ENCODE assay signal across 3 cellular contexts in the genomic region with DNA sequence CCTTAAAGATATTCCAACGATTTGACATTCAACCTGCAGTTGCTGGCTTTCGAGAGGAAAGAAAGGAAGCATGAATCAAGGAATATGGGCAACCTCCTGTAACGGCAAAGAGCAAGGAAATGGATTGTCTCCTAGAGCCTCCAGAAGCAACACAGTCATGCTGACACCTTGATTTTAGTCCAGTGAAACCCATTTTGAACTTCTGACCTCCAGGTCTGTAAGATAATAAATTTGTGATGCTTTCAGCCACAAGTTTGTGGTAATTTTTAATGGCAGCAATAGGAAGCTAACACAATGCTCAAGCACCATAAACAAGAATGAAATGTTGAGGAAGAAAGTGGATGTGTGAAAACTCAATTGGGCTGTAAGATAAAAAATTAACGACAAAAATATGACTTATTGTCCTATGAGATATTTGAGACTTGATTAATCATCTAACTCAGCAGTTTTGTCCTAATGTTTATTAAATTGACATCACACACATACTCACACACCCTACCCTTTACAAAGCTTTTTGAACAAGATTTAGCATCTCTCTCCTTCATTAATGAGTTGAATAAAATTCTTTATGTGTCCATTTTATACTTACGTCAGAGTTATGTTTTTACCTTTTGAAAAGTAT.
TF ChIP-seq lines count a peak whose summit lies in the region.

No MANE protein-coding gene starts in this region.

TF ChIP-seq in SK-N-SH, 30 proteins besides CTCF, POLR2A, EP300 and RAD21:
- TF ChIP-seq, protein P1, sequence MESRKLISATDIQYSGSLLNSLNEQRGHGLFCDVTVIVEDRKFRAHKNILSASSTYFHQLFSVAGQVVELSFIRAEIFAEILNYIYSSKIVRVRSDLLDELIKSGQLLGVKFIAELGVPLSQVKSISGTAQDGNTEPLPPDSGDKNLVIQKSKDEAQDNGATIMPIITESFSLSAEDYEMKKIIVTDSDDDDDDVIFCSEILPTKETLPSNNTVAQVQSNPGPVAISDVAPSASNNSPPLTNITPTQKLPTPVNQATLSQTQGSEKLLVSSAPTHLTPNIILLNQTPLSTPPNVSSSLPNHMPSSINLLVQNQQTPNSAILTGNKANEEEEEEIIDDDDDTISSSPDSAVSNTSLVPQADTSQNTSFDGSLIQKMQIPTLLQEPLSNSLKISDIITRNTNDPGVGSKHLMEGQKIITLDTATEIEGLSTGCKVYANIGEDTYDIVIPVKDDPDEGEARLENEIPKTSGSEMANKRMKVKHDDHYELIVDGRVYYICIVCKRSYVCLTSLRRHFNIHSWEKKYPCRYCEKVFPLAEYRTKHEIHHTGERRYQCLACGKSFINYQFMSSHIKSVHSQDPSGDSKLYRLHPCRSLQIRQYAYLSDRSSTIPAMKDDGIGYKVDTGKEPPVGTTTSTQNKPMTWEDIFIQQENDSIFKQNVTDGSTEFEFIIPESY (IDR thresholded peaks at IDR 0.05; ENCODE audit: borderline replicate concordance, low read depth) = no peak
- TF ChIP-seq, protein P2, sequence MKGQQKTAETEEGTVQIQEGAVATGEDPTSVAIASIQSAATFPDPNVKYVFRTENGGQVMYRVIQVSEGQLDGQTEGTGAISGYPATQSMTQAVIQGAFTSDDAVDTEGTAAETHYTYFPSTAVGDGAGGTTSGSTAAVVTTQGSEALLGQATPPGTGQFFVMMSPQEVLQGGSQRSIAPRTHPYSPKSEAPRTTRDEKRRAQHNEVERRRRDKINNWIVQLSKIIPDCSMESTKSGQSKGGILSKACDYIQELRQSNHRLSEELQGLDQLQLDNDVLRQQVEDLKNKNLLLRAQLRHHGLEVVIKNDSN (IDR thresholded peaks at IDR 0.05; ENCODE audit: borderline replicate concordance, low read depth) = no peak
- TF ChIP-seq, protein P3, sequence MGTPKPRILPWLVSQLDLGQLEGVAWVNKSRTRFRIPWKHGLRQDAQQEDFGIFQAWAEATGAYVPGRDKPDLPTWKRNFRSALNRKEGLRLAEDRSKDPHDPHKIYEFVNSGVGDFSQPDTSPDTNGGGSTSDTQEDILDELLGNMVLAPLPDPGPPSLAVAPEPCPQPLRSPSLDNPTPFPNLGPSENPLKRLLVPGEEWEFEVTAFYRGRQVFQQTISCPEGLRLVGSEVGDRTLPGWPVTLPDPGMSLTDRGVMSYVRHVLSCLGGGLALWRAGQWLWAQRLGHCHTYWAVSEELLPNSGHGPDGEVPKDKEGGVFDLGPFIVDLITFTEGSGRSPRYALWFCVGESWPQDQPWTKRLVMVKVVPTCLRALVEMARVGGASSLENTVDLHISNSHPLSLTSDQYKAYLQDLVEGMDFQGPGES (IDR thresholded peaks at IDR 0.05; ENCODE audit: low read depth, low read length) = no peak
- TF ChIP-seq SMC3 (IDR thresholded peaks at IDR 0.05; ENCODE audit: low read depth, low read length) = no peak
- no peak for TF ChIP-seq GABPA (IDR thresholded peaks at IDR 0.05; ENCODE audit: low read depth)
- no peak for TF ChIP-seq YY1 (IDR thresholded peaks at IDR 0.05; ENCODE audit: low read depth)
- no peak for TF ChIP-seq MEF2A (IDR thresholded peaks at IDR 0.05; ENCODE audit: borderline replicate concordance, low read depth)
- no peak for TF ChIP-seq JUND (IDR thresholded peaks at IDR 0.05)
TF ChIP-seq in SK-N-SH: peak in this region for 0.

TF ChIP-seq in SK-N-SH treated with all-trans-retinoic acid at 6 μM for 48 hours, 23 proteins besides CTCF, POLR2A, EP300 and RAD21:
- no peak for TF ChIP-seq BACH2 (CRISPR knock-in tag; IDR thresholded peaks at IDR 0.05; ENCODE audit: borderline replicate concordance)
- TF ChIP-seq, protein P4, sequence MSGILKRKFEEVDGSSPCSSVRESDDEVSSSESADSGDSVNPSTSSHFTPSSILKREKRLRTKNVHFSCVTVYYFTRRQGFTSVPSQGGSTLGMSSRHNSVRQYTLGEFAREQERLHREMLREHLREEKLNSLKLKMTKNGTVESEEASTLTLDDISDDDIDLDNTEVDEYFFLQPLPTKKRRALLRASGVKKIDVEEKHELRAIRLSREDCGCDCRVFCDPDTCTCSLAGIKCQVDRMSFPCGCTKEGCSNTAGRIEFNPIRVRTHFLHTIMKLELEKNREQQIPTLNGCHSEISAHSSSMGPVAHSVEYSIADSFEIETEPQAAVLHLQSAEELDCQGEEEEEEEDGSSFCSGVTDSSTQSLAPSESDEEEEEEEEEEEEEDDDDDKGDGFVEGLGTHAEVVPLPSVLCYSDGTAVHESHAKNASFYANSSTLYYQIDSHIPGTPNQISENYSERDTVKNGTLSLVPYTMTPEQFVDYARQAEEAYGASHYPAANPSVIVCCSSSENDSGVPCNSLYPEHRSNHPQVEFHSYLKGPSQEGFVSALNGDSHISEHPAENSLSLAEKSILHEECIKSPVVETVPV (CRISPR knock-in tag; IDR thresholded peaks at IDR 0.05) = no peak
- TF ChIP-seq ESRRG (CRISPR knock-in tag; IDR thresholded peaks at IDR 0.05) = no peak
TF ChIP-seq in SK-N-SH treated with all-trans-retinoic acid at 6 μM for 48 hours: peak in this region for 0.

TF ChIP-seq in K562, 482 proteins besides CTCF, POLR2A, EP300 and RAD21 (continues in another document):
- no peak for TF ChIP-seq MXI1 (IDR thresholded peaks at IDR 0.05; ENCODE audit: low read depth, low read length)
- no peak for TF ChIP-seq NR2C2 (CRISPR knock-in tag; IDR thresholded peaks at IDR 0.05)
- peak; percentile 65 for TF ChIP-seq NR2C2 (tag; IDR thresholded peaks at IDR 0.05)
- peak; percentile 21; the same call in 1 of the 2 replicates for TF ChIP-seq STAT5A (IDR thresholded peaks at IDR 0.05; ENCODE audit: borderline replicate concordance, low read length)
- TF ChIP-seq ZNF77 (CRISPR knock-in tag; IDR thresholded peaks at IDR 0.05) = no peak
- TF ChIP-seq NFATC3 (IDR thresholded peaks at IDR 0.05) = no peak
- 0 out of 2 replicates have a peak, but pooled peaks have one; percentile 53 for TF ChIP-seq ZNF766 (CRISPR knock-in tag; conservative IDR thresholded peaks at IDR 0.05)
- no peak for TF ChIP-seq MIER1 (IDR thresholded peaks at IDR 0.05; ENCODE audit: low read depth)
- TF ChIP-seq NFRKB (IDR thresholded peaks at IDR 0.05; ENCODE audit: low read depth) = peak; percentile 33; the same call in 1 of the 2 replicates
- peak; percentile 49; the same call in 1 of the 2 replicates for TF ChIP-seq ZNF644 (tag; IDR thresholded peaks at IDR 0.05; ENCODE audit: low read depth)
- TF ChIP-seq, protein P5, sequence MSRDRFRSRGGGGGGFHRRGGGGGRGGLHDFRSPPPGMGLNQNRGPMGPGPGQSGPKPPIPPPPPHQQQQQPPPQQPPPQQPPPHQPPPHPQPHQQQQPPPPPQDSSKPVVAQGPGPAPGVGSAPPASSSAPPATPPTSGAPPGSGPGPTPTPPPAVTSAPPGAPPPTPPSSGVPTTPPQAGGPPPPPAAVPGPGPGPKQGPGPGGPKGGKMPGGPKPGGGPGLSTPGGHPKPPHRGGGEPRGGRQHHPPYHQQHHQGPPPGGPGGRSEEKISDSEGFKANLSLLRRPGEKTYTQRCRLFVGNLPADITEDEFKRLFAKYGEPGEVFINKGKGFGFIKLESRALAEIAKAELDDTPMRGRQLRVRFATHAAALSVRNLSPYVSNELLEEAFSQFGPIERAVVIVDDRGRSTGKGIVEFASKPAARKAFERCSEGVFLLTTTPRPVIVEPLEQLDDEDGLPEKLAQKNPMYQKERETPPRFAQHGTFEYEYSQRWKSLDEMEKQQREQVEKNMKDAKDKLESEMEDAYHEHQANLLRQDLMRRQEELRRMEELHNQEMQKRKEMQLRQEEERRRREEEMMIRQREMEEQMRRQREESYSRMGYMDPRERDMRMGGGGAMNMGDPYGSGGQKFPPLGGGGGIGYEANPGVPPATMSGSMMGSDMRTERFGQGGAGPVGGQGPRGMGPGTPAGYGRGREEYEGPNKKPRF (IDR thresholded peaks at IDR 0.05; ENCODE audit: low read depth, low read length) = no peak
- TF ChIP-seq, protein P6, sequence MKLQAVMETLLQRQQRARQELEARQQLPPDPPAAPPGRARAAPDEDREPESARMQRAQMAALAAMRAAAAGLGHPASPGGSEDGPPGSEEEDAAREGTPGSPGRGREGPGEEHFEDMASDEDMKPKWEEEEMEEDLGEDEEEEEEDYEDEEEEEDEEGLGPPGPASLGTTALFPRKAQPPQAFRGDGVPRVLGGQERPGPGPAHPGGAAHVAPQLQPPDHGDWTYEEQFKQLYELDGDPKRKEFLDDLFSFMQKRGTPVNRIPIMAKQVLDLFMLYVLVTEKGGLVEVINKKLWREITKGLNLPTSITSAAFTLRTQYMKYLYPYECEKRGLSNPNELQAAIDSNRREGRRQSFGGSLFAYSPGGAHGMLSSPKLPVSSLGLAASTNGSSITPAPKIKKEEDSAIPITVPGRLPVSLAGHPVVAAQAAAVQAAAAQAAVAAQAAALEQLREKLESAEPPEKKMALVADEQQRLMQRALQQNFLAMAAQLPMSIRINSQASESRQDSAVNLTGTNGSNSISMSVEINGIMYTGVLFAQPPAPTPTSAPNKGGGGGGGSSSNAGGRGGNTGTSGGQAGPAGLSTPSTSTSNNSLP (IDR thresholded peaks at IDR 0.05; ENCODE audit: borderline replicate concordance, low read depth, low read length) = 0 out of 2 replicates have a peak, but pooled peaks have one; percentile 21
- TF ChIP-seq TAF9B (IDR thresholded peaks at IDR 0.05; ENCODE audit: partially characterized antibody) = no peak
- TF ChIP-seq ARID2 (IDR thresholded peaks at IDR 0.05) = 0 out of 2 replicates have a peak, but pooled peaks have one; percentile 5
- TF ChIP-seq MAFF (IDR thresholded peaks at IDR 0.05; ENCODE audit: low read length) = peak; percentile 81
- TF ChIP-seq NRF1 (conservative IDR thresholded peaks at IDR 0.05 in 1 of 2, IDR thresholded peaks at IDR 0.05 in 1 of 2) = no peak
- no peak for TF ChIP-seq HDAC3 (IDR thresholded peaks at IDR 0.05; ENCODE audit: borderline replicate concordance, partially characterized antibody)
- 0 out of 2 replicates have a peak, but pooled peaks have one; percentile 21 for TF ChIP-seq GTF2E2 (tag; IDR thresholded peaks at IDR 0.05)
- TF ChIP-seq ZC3H11A (IDR thresholded peaks at IDR 0.05; ENCODE audit: low read depth, low read length) = no peak
- peak; percentile 54; the same call in 1 of the 2 replicates for TF ChIP-seq MAFK (IDR thresholded peaks at IDR 0.05; ENCODE audit: low read length)
- TF ChIP-seq ZSCAN29 (IDR thresholded peaks at IDR 0.05) = no peak
- peak; percentile 80 for TF ChIP-seq NFE2 (IDR thresholded peaks at IDR 0.05; ENCODE audit: low read depth)
- TF ChIP-seq SOX6 (IDR thresholded peaks at IDR 0.05) = 0 out of 2 replicates have a peak, but pooled peaks have one; percentile 27
- TF ChIP-seq ZFPM2 (CRISPR knock-in tag; IDR thresholded peaks at IDR 0.05) = no peak
- TF ChIP-seq HIVEP1 (CRISPR knock-in tag; IDR thresholded peaks at IDR 0.05) = no peak
- TF ChIP-seq NR4A1 (CRISPR knock-in tag; IDR thresholded peaks at IDR 0.05) = no peak
- TF ChIP-seq NR4A1 (tag; IDR thresholded peaks at IDR 0.05) = 0 out of 2 replicates have a peak, but pooled peaks have one; percentile 43
- no peak for TF ChIP-seq ZNF311 (CRISPR knock-in tag; IDR thresholded peaks at IDR 0.05)
- TF ChIP-seq ZNF316 (IDR thresholded peaks at IDR 0.05) = peak; percentile 96
- peak; percentile 45; the same call in 1 of the 2 replicates for TF ChIP-seq RBFOX2 (IDR thresholded peaks at IDR 0.05; ENCODE audit: low read depth, low read length)
- TF ChIP-seq NR2C1 (IDR thresholded peaks at IDR 0.05) = peak; percentile 31; the same call in 1 of the 2 replicates
- 0 out of 2 replicates have a peak, but pooled peaks have one; percentile 46 for TF ChIP-seq NR2C1 (tag; IDR thresholded peaks at IDR 0.05)
- TF ChIP-seq ELF1 (tag; IDR thresholded peaks at IDR 0.05) = peak; percentile 23; the same call in 1 of the 2 replicates
- TF ChIP-seq, protein P7, sequence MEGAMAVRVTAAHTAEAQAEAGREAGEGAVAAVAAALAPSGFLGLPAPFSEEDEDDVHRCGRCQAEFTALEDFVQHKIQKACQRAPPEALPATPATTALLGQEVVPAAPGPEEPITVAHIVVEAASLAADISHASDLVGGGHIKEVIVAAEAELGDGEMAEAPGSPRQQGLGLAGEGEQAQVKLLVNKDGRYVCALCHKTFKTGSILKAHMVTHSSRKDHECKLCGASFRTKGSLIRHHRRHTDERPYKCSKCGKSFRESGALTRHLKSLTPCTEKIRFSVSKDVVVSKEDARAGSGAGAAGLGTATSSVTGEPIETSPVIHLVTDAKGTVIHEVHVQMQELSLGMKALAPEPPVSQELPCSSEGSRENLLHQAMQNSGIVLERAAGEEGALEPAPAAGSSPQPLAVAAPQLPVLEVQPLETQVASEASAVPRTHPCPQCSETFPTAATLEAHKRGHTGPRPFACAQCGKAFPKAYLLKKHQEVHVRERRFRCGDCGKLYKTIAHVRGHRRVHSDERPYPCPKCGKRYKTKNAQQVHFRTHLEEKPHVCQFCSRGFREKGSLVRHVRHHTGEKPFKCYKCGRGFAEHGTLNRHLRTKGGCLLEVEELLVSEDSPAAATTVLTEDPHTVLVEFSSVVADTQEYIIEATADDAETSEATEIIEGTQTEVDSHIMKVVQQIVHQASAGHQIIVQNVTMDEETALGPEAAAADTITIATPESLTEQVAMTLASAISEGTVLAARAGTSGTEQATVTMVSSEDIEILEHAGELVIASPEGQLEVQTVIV (CRISPR knock-in tag; IDR thresholded peaks at IDR 0.05; ENCODE audit: borderline replicate concordance) = no peak
- TF ChIP-seq, protein P8, sequence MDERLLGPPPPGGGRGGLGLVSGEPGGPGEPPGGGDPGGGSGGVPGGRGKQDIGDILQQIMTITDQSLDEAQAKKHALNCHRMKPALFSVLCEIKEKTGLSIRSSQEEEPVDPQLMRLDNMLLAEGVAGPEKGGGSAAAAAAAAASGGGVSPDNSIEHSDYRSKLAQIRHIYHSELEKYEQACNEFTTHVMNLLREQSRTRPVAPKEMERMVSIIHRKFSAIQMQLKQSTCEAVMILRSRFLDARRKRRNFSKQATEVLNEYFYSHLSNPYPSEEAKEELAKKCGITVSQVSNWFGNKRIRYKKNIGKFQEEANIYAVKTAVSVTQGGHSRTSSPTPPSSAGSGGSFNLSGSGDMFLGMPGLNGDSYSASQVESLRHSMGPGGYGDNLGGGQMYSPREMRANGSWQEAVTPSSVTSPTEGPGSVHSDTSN (CRISPR knock-in tag; IDR thresholded peaks at IDR 0.05; ENCODE audit: low read depth) = no peak
- TF ChIP-seq, protein P8 (tag; conservative IDR thresholded peaks at IDR 0.05; ENCODE audit: low read depth) = peak; percentile 59; the same call in 1 of the 2 replicates
- 0 out of 2 replicates have a peak, but pooled peaks have one; percentile 6 for TF ChIP-seq EP400 (IDR thresholded peaks at IDR 0.05)
- TF ChIP-seq ETV1 (tag; conservative IDR thresholded peaks at IDR 0.05; ENCODE audit: low read depth) = no peak
- TF ChIP-seq ZNF589 (CRISPR knock-in tag; IDR thresholded peaks at IDR 0.05; ENCODE audit: low read depth) = 0 out of 2 replicates have a peak, but pooled peaks have one; percentile 20
- TF ChIP-seq DPF2 (IDR thresholded peaks at IDR 0.05) = peak; percentile 52
- TF ChIP-seq NONO (IDR thresholded peaks at IDR 0.05; ENCODE audit: low read depth in 2 of 2, low read length in 1 of 2) = no peak
- TF ChIP-seq C11orf30 (IDR thresholded peaks at IDR 0.05; ENCODE audit: low read depth) = peak; percentile 88
- TF ChIP-seq RBM25 (IDR thresholded peaks at IDR 0.05; ENCODE audit: low read depth, low read length, severe bottlenecking) = no peak
- TF ChIP-seq FOXA3 (CRISPR knock-in tag; conservative IDR thresholded peaks at IDR 0.05 in 1 of 2, IDR thresholded peaks at IDR 0.05 in 1 of 2) = no peak
- TF ChIP-seq MAFG (tag; conservative IDR thresholded peaks at IDR 0.05) = peak; percentile 75
